In genomic region chr3:43505351-43505750, GRCh38 we compare ENCODE assay signal across 17 cellular contexts.
DNase-seq lines count a peak whose midpoint lies in the region; ATAC-seq, FAIRE-seq and TF ChIP-seq lines count a peak whose summit lies in the region.
"Had no signal": no experiment of that assay in that cellular context is flagged by ENCODE, and none has a peak within 500 bp of the region (broad histone marks: within the 10 kb centered on the region; RNA-seq: fewer than 3 reads in every experiment).

No MANE protein-coding gene starts in this region.

- WGBS in K562 (ENCODE audit: insufficient coverage, low coverage, missing lambda C conversion rate) = 13% methylated on average over 3 of the region's 3 CpGs

- no peaks in the 10 kb centered on the region for H3K27me3 Mint-ChIP-seq in activated naive CD4-positive, alpha-beta T cell treated with anti-CD3 and anti-CD28 coated beads for 36 hours (ENCODE audit: low read depth)

- no peaks in the 10 kb centered on the region for H3K9me3 Mint-ChIP-seq in activated naive CD4-positive, alpha-beta T cell treated with anti-CD3 and anti-CD28 coated beads for 36 hours
- H3K9me3 Mint-ChIP-seq: T-helper 1 cell treated with Interleukin-12 subunit alpha and Interleukin-12 subunit beta and Interleukin-4 antibody, amounts not matched to agents 30 μg/mL and 1 μg/mL, for 36 hours had no signal

- H3K27ac ChIP-seq in K562 (ENCODE audit: extremely low read depth, low read depth, low read length) (no peak overlapping the region), OCI-LY7 (ENCODE audit: low read depth, low read length, poor library complexity, severe bottlenecking) (no peak overlapping the region)
- H3K27ac ChIP-seq: cardiac muscle cell, testis had no signal

- H3K27me3 ChIP-seq in K562 (ENCODE audit: control insufficient read depth in 2 of 2, insufficient read depth in 2 of 2, low read length in 2 of 2) = no peaks in the 10 kb centered on the region
- H3K27me3 ChIP-seq: cardiac muscle cell, testis had no signal

- H3K36me3 Mint-ChIP-seq in activated naive CD4-positive, alpha-beta T cell treated with anti-CD3 and anti-CD28 coated beads for 36 hours (ENCODE audit: low read depth) = peaks cover 3% of the 10 kb centered on the region

- intact Hi-C loops in activated naive CD4-positive, alpha-beta T cell treated with anti-CD3 and anti-CD28 coated beads for 36 hours (cut with micrococcal nuclease) = loop anchor here (1.0 to 5.0 kb wide), 8 partner anchors 10 to 600 kb away; partner anchors contain the start of gene SNRK
- intact Hi-C loops in K562 (cut with micrococcal nuclease) (loop anchor here (10.0 kb wide), 1 partner anchor 541 kb away; no protein-coding TSS in a partner anchor), OCI-LY7 (cut with micrococcal nuclease; ENCODE audit: unreplicated experiment) (loop anchor here (10.0 kb wide), 3 partner anchors 61 to 541 kb away; no protein-coding TSS in a partner anchor)

- H3K9ac ChIP-seq in K562 (ENCODE audit: insufficient read depth in 1 of 2, low read depth in 2 of 2, low read length in 2 of 2) = no peak overlapping the region

- H3K4me1 Mint-ChIP-seq in activated naive CD4-positive, alpha-beta T cell treated with anti-CD3 and anti-CD28 coated beads for 36 hours (ENCODE audit: low read depth) = peaks cover 43% of the 10 kb centered on the region

- CTCF ChIA-PET in activated naive CD4-positive, alpha-beta T cell treated with anti-CD3 and anti-CD28 coated beads for 36 hours (lab: Charles Lee) = no interaction called here
- CTCF ChIA-PET in K562 (lab: Yijun Ruan, JAX; ENCODE audit: low intra/inter-chr PET ratio) (no interaction called here), OCI-LY7 (lab: Charles Lee; ENCODE audit: unreplicated experiment) (no interaction called here)

- no peaks in the 10 kb centered on the region for H3K9me2 ChIP-seq in OCI-LY7 (ENCODE audit: insufficient read depth, low read length)

- in situ Hi-C loops in K562 (cut with MboI) = no loop called here

- H3K4me3 ChIP-seq in K562 (no peak overlapping the region), OCI-LY7 (ENCODE audit: low read depth, low read length, poor library complexity, severe bottlenecking) (no peak overlapping the region)
- H3K4me3 ChIP-seq: cardiac muscle cell, testis had no signal

- H3K79me2 ChIP-seq in K562 (ENCODE audit: control insufficient read depth, insufficient read depth, low read length) (no peaks in the 10 kb centered on the region), OCI-LY7 (ENCODE audit: insufficient read depth, low read depth, low read length) (no peaks in the 10 kb centered on the region)

- DNase-seq in activated naive CD4-positive, alpha-beta T cell treated with anti-CD3 and anti-CD28 coated beads for 36 hours = peak; percentile 49
- no peak for DNase-seq in activated naive CD4-positive, alpha-beta T cell treated with anti-CD3 and anti-CD28 coated beads, Interleukin-2, amount 50 U/mL, for 16 hours
- DNase-seq in NCI-H69 (lab: John Stamatoyannopoulos, UW) (peak; percentile 7), K562 (ENCODE audit: extremely low read depth in 1 of 4, low spot score in 3 of 4) (no peak), NCI-H2029 treated with DMSO at 0.1 percent for 48 hours (lab: John Stamatoyannopoulos, UW) (no peak), OCI-LY7 (ENCODE audit: low spot score) (no peak)
- DNase-seq in stimulated activated naive CD8-positive, alpha-beta T cell treated with anti-CD3 and anti-CD28 coated beads, Interleukin-15, Interleukin-2, amounts not matched to agents 100 U/mL and 50 U/mL, for 24 hours = no peak
- DNase-seq: activated CD4-positive, alpha-beta T cell treated with anti-CD3 and anti-CD28 coated beads for 1 hour; DMS 273 treated with DMSO at 0.1 percent for 48 hours; head of caudate nucleus; NCI-H510A; stimulated activated CD4-positive, alpha-beta T cell treated with anti-CD3 and anti-CD28 coated beads, Interleukin-12 subunit alpha, Interleukin-12 subunit beta, amount 100 ng/mL, for 4 hours; testis had no signal

- no peak for TF ChIP-seq EP300 in K562 (IDR thresholded peaks at IDR 0.05; ENCODE audit: low read length)

- ATAC-seq in K562 = no peak
- ATAC-seq in stimulated activated naive CD8-positive, alpha-beta T cell treated with anti-CD3 and anti-CD28 coated beads, Interleukin-15, Interleukin-2, amounts not matched to agents 100 U/mL and 50 U/mL, for 24 hours = peak; percentile 91
- ATAC-seq in HG02938 (IDR thresholded peaks at IDR 0.05; ENCODE audit: unreplicated experiment) = no peak

- POLR2A ChIA-PET in K562 (lab: Yijun Ruan, JAX) = no interaction called here
- POLR2A ChIA-PET in OCI-LY7 (lab: Charles Lee) = no interaction called here

- FAIRE-seq in K562 (lab: Jason Lieb, UNC) = no peak
- FAIRE-seq: endometrium had no signal

- H3K4me3 Mint-ChIP-seq in activated naive CD4-positive, alpha-beta T cell treated with anti-CD3 and anti-CD28 coated beads for 36 hours = no peak overlapping the region
- H3K4me3 Mint-ChIP-seq: T-helper 1 cell treated with Interleukin-12 subunit alpha and Interleukin-12 subunit beta and Interleukin-4 antibody, amounts not matched to agents 30 μg/mL and 1 μg/mL, for 36 hours had no signal

- no peaks in the 10 kb centered on the region for H3K36me3 ChIP-seq in K562 (ENCODE audit: control insufficient read depth, insufficient read depth, low read length)
- no peaks in the 10 kb centered on the region for H3K36me3 ChIP-seq in OCI-LY7 (ENCODE audit: insufficient read depth, low read length)
- H3K36me3 ChIP-seq: cardiac muscle cell had no signal

- BruUV-seq in K562 (replicated peaks; lab: Mats Ljungman, UMichigan) (no TSS peak), OCI-LY7 (replicated peaks; lab: Mats Ljungman, UMichigan) (no TSS peak)

- H3K9me3 ChIP-seq in K562 (replicated peaks; ENCODE audit: control insufficient read depth, insufficient read depth, low read depth, low read length) = no peaks in the 10 kb centered on the region
- no peaks in the 10 kb centered on the region for H3K9me3 ChIP-seq in OCI-LY7 (ENCODE audit: low read length)
- H3K9me3 ChIP-seq: testis had no signal

- no peaks in the 10 kb centered on the region for H3K9me1 ChIP-seq in K562 (ENCODE audit: control insufficient read depth, insufficient read depth, low read length)

- no peak for TF ChIP-seq CTCF in K562 (IDR thresholded peaks at IDR 0.05 in 2 of 3, conservative IDR thresholded peaks at IDR 0.05 in 1 of 3; ENCODE audit: insufficient read depth in 2 of 3, low read depth in 1 of 3, low read length in 3 of 3)
- no peak for TF ChIP-seq CTCF in OCI-LY7 (conservative IDR thresholded peaks at IDR 0.05; ENCODE audit: low read length)

- peaks cover 8 to 23% of the 10 kb centered on the region in 2 experiments; a peak in 3 of 5 replicates for H3K4me1 ChIP-seq in K562 (replicated peaks in 1 of 2; ENCODE audit: control insufficient read depth in 2 of 2, insufficient read depth in 2 of 2, low read length in 2 of 2)
- no peaks in the 10 kb centered on the region for H3K4me1 ChIP-seq in OCI-LY7 (ENCODE audit: insufficient read depth, low read length, poor library complexity, severe bottlenecking)
- H3K4me1 ChIP-seq: testis had no signal

- no peak for TF ChIP-seq POLR2A in K562 (conservative IDR thresholded peaks at IDR 0.05)

- H3K27ac Mint-ChIP-seq in activated naive CD4-positive, alpha-beta T cell treated with anti-CD3 and anti-CD28 coated beads for 36 hours = no peak overlapping the region
- H3K27ac Mint-ChIP-seq: T-helper 1 cell treated with Interleukin-12 subunit alpha and Interleukin-12 subunit beta and Interleukin-4 antibody, amounts not matched to agents 30 μg/mL and 1 μg/mL, for 36 hours had no signal

- H4K20me1 ChIP-seq in K562 (replicated peaks; ENCODE audit: control insufficient read depth, insufficient read depth, low read length) (no peaks in the 10 kb centered on the region), OCI-LY7 (ENCODE audit: insufficient read depth, low read length) (no peaks in the 10 kb centered on the region)

- TF ChIP-seq RAD21 in K562 (CRISPR knock-in tag; conservative IDR thresholded peaks at IDR 0.05 in 1 of 2, IDR thresholded peaks at IDR 0.05 in 1 of 2) = no peak

- no peak overlapping the region for H2AFZ ChIP-seq in K562 (ENCODE audit: low read depth, low read length)
- H2AFZ ChIP-seq in OCI-LY7 (ENCODE audit: low read length) = no peak overlapping the region

- H3K4me2 ChIP-seq in K562 (ENCODE audit: insufficient read depth, low read length) = no peak overlapping the region
- no peak overlapping the region for H3K4me2 ChIP-seq in OCI-LY7 (ENCODE audit: low read length)

TF ChIP-seq in K562, 482 proteins besides CTCF, POLR2A, EP300 and RAD21 (continues in another document):
- no peak for TF ChIP-seq GABPA (tag; conservative IDR thresholded peaks at IDR 0.05; ENCODE audit: low read depth)
- no peak for TF ChIP-seq HNRNPH1 (optimal IDR thresholded peaks at IDR 0.05; ENCODE audit: low read depth, low read length)
- no peak for TF ChIP-seq RCOR1 (IDR thresholded peaks at IDR 0.05; ENCODE audit: borderline replicate concordance in 1 of 2, low read depth in 2 of 2, low read length in 2 of 2)
- TF ChIP-seq KDM1A (IDR thresholded peaks at IDR 0.05) = no peak
- TF ChIP-seq ZNF408 (CRISPR knock-in tag; IDR thresholded peaks at IDR 0.05; ENCODE audit: low read depth) = no peak
- TF ChIP-seq ELF4 (CRISPR knock-in tag; IDR thresholded peaks at IDR 0.05) = no peak
- no peak for TF ChIP-seq BRD4 (IDR thresholded peaks at IDR 0.05)
- TF ChIP-seq RBM25 (IDR thresholded peaks at IDR 0.05; ENCODE audit: low read depth, low read length, severe bottlenecking) = no peak
- no peak for TF ChIP-seq PHB (CRISPR knock-in tag; IDR thresholded peaks at IDR 0.05)
- TF ChIP-seq HINFP (tag; conservative IDR thresholded peaks at IDR 0.05; ENCODE audit: low read depth) = no peak
- no peak for TF ChIP-seq MAFG (tag; conservative IDR thresholded peaks at IDR 0.05)
- TF ChIP-seq NRF1 (conservative IDR thresholded peaks at IDR 0.05 in 1 of 2, IDR thresholded peaks at IDR 0.05 in 1 of 2) = no peak
- no peak for TF ChIP-seq ZNF24 (IDR thresholded peaks at IDR 0.05)
- TF ChIP-seq MTA1 (IDR thresholded peaks at IDR 0.05; ENCODE audit: borderline replicate concordance) = no peak
- no peak for TF ChIP-seq NFRKB (IDR thresholded peaks at IDR 0.05; ENCODE audit: low read depth)
- no peak for TF ChIP-seq MAFF (IDR thresholded peaks at IDR 0.05; ENCODE audit: low read length)
- TF ChIP-seq HCFC1 (IDR thresholded peaks at IDR 0.05; ENCODE audit: low read depth, low read length) = no peak

Comparison
In these comparisons a context has a peak if more than half of its experiments do, and no peak if none do; other contexts are left out.
1. DNase-seq: peak in activated naive CD4-positive, alpha-beta T cell treated with anti-CD3 and anti-CD28 coated beads for 36 hours (single experiment) and NCI-H69 (single experiment); none in activated naive CD4-positive, alpha-beta T cell treated with anti-CD3 and anti-CD28 coated beads, Interleukin-2, amount 50 U/mL, for 16 hours (single experiment), K562 (0 of 4), stimulated activated naive CD8-positive, alpha-beta T cell treated with anti-CD3 and anti-CD28 coated beads, Interleukin-15, Interleukin-2, amounts not matched to agents 100 U/mL and 50 U/mL, for 24 hours (single experiment), NCI-H2029 treated with DMSO at 0.1 percent for 48 hours (single experiment) and OCI-LY7 (single experiment).